ENCODE assay signal across 8 cellular contexts in the genomic region with DNA sequence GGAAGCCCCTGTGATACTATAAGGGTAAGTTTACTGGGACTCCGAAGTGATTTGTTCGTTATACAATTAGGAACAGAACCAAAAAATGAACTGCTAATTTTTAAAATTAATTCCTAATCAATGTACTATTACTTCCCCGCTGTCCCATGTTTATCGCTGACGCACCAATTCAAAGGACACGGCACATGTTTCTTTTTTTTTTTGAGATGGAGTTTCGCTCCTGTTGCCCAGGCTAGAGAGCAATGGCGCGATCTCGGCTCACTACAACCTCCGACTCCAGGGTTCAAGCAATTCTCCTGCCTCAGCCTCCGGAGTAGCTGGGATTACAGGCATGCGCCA.
DNase-seq lines count a peak whose midpoint lies in the region; ATAC-seq and TF ChIP-seq lines count a peak whose summit lies in the region.

No MANE protein-coding gene starts in this region.

- no peak for ATAC-seq in HG03442 (IDR thresholded peaks at IDR 0.05; ENCODE audit: unreplicated experiment)
- ATAC-seq in GM18505 (IDR thresholded peaks at IDR 0.05; ENCODE audit: unreplicated experiment), result no peak

- H3K9ac ChIP-seq in SU-DHL-6 (ENCODE audit: low read length) (no peak overlapping the region), rectal smooth muscle tissue (ENCODE audit: low read length) (no peak overlapping the region)

- peaks cover 6% of the 10 kb centered on the region for H3K4me1 ChIP-seq in rectal smooth muscle tissue (ENCODE audit: control insufficient read depth, insufficient read depth, low read length)

- H3K27me3 ChIP-seq in SU-DHL-6 (ENCODE audit: low read length), result no peaks in the 10 kb centered on the region
- no peaks in the 10 kb centered on the region for H3K27me3 ChIP-seq in rectal smooth muscle tissue (ENCODE audit: control insufficient read depth, insufficient read depth, low read length)

- no peaks in the 10 kb centered on the region for H3K9me2 ChIP-seq in SU-DHL-6 (replicated peaks; ENCODE audit: insufficient read depth, low read length)

- TF ChIP-seq CTCF in SU-DHL-6 (IDR thresholded peaks at IDR 0.05; ENCODE audit: insufficient read depth, low read length, poor library complexity, severe bottlenecking) (no peak), fibroblast of mammary gland (conservative IDR thresholded peaks at IDR 0.05; ENCODE audit: control insufficient read depth, insufficient read depth, low read depth, low read length) (no peak)

- H4K20me1 ChIP-seq in SU-DHL-6 (ENCODE audit: low read depth, low read length), result no peaks in the 10 kb centered on the region

- no peaks in the 10 kb centered on the region for H3K36me3 ChIP-seq in SU-DHL-6 (ENCODE audit: low read length)
- no peaks in the 10 kb centered on the region for H3K36me3 ChIP-seq in rectal smooth muscle tissue (ENCODE audit: control insufficient read depth, insufficient read depth, low read length)

- H3K9me3 ChIP-seq in SU-DHL-6 (ENCODE audit: insufficient read depth, low read length), result no peaks in the 10 kb centered on the region

- H3K4me3 ChIP-seq in GM08714 (ENCODE audit: low read length) (peak overlapping the region; percentile 60; the same call in 1 of the 2 replicates), SU-DHL-6 (ENCODE audit: insufficient read depth, low read length, poor library complexity, severe bottlenecking) (peak overlapping the region; percentile 52), fibroblast of mammary gland (ENCODE audit: control insufficient read depth, low read depth, low read length) (peak overlapping the region; percentile 94), rectal smooth muscle tissue (ENCODE audit: low read length) (peak overlapping the region; percentile 91)

- H2AFZ ChIP-seq in SU-DHL-6 (ENCODE audit: low read depth, low read length, severe bottlenecking), result peak overlapping the region; percentile 74

- H3K27ac ChIP-seq in SU-DHL-6 (ENCODE audit: low read depth, low read length) (peak overlapping the region; percentile 95), rectal smooth muscle tissue (ENCODE audit: low read depth, low read length) (peak overlapping the region; percentile 95)

- peak overlapping the region; percentile 47 for H3K4me2 ChIP-seq in SU-DHL-6 (ENCODE audit: low read depth, low read length, poor library complexity, severe bottlenecking)

- peaks cover 33% of the 10 kb centered on the region for H3F3A ChIP-seq in SU-DHL-6 (ENCODE audit: insufficient read depth)

- peaks cover 17% of the 10 kb centered on the region for H3K79me2 ChIP-seq in SU-DHL-6 (ENCODE audit: insufficient read depth, low read length)

- no peak for TF ChIP-seq POLR2A in GM18505 (IDR thresholded peaks at IDR 0.05; ENCODE audit: borderline replicate concordance, extremely low read depth, insufficient read depth, insufficient read length)

- DNase-seq in fibroblast of mammary gland (ENCODE audit: low read depth) (no peak), NCI-H2227 (lab: John Stamatoyannopoulos, UW; ENCODE audit: unreplicated experiment) (no peak), amygdala (lab: John Stamatoyannopoulos, UW) (no peak)
